In the genomic region with DNA sequence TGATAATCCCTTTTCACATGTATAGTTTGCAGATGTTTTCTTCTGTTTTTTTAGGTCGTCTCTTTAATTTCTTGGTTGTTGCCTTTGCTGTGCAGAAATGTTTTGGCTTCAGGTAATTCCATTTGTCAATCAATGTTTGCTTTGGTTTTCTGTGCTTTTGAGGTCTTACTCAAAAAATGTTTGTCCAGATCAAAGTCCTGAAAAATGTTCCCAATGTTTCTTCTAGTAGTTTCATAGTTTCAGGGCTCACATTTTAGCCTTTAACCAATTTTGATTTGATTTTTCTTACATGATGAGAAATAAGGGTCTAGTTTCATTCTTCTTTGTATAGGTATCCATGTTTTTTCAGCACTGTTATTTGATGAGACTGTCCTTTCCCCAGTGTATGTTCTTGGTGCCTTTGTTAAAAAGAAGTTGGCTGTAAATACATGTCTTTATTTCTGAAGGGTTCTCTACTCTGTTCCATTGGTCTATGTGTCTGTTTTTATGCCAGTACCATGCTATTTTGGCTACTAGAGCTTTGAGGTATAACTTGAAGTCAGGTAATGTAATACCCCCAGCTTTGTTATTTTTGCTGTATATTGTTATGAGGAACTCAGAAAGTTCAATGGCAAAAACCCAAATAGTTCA, we compare ENCODE assay signal across 11 cellular contexts.
"Had no signal": no experiment of that assay in that cellular context is flagged by ENCODE, and none has a peak within 500 bp of the region (broad histone marks: within the 10 kb centered on the region; RNA-seq: fewer than 3 reads in every experiment).

No MANE protein-coding gene starts in this region.

- H3K4me3 ChIP-seq: GM23248, GM23338, HAP-1 had no signal

- H3K4me2 ChIP-seq: GM23338 had no signal

- DNase-seq: GM23248, GOT3, H7, H9, HCEC 1CT, HFFc6 had no signal

- FAIRE-seq: H1, H54 had no signal

- H2AFZ ChIP-seq: GM23248, GM23338 had no signal

- H3K9me3 ChIP-seq: HAP-1 had no signal

- H3K9ac ChIP-seq: GM23248 had no signal

- H3K36me3 ChIP-seq: HAP-1 had no signal

- ATAC-seq: GM23338, HCT116 had no signal

- H3K27ac ChIP-seq: GM23248 had no signal

- H3K4me1 ChIP-seq: HAP-1 had no signal
